In the genomic region with DNA sequence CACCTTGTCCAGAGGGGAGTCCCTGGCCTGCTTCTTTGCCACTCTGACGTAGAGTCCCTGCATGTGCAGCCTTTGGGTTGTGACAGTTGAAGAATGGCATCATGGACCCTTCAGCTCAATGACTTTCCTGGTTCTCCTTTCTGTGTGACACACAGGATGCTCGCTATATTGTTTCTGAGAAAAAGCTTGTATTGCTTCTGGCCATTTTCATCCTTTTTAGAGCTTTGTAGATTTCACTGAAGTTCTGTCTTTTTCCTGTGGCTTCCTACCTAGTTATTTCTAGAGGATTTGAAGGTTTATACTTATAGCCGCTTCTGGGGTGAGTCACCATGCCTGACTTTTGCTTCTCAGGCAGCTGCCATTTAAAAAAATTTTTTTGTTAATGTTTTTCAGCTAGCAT, we compare ENCODE assay signal across 10 cellular contexts. TPM values are rescaled to one million over a fixed set of nuclear protein-coding genes. Genes with fewer than 3 reads are reported as not detected.
DNase-seq lines count a peak whose midpoint lies in the region; ATAC-seq and TF ChIP-seq lines count a peak whose summit lies in the region.
"Had no signal": no experiment of that assay in that cellular context is flagged by ENCODE, and none has a peak within 500 bp of the region (broad histone marks: within the 10 kb centered on the region; RNA-seq: fewer than 3 reads in every experiment).

No MANE protein-coding gene starts in this region.

- no peak overlapping the region for H3K27ac ChIP-seq in upper lobe of right lung

- no peaks in the 10 kb centered on the region for H3K36me3 ChIP-seq in upper lobe of right lung

- TF ChIP-seq CTCF in upper lobe of right lung (IDR thresholded peaks at IDR 0.05), result no peak

- no peaks in the 10 kb centered on the region for H3K9me3 ChIP-seq in upper lobe of right lung

- H3K4me1 ChIP-seq in upper lobe of right lung, result peaks cover 6% of the 10 kb centered on the region

- intact Hi-C loops in upper lobe of right lung (cut with DNase I), result no loop called here

- DNase-seq in dermis blood vessel endothelial cell, result peak; percentile 33
- DNase-seq in activated CD8-positive, alpha-beta memory T cell treated with anti-CD3 and anti-CD28 coated beads, Interleukin-2, amount 50 U/mL, for 4 hours, result no peak
- no peak for DNase-seq in activated CD4-positive, CD25-positive, alpha-beta regulatory T cell (lab: John Stamatoyannopoulos, UW)
- no peak for DNase-seq in upper lobe of right lung
- DNase-seq in 8988T, result no peak
- DNase-seq: NCI-H146 had no signal

- H3K4me3 ChIP-seq in upper lobe of right lung, result no peak overlapping the region

- H3K27me3 ChIP-seq in upper lobe of right lung, result no peaks in the 10 kb centered on the region

- peak; percentile 87 for ATAC-seq in GM18499 (IDR thresholded peaks at IDR 0.05; ENCODE audit: insufficient read depth, unreplicated experiment)
- peak; percentile 87 for ATAC-seq in GM21390 (IDR thresholded peaks at IDR 0.05; ENCODE audit: unreplicated experiment)
- peak; percentile 87 for ATAC-seq in HG03342 (IDR thresholded peaks at IDR 0.05; ENCODE audit: unreplicated experiment)
- ATAC-seq in upper lobe of right lung, result no peak
- ATAC-seq: activated CD4-positive, CD25-positive, alpha-beta regulatory T cell treated with anti-CD3 and anti-CD28 coated beads, Interleukin-2, amount 50 U/mL, for 24 hours had no signal

RNA-seq across cellular contexts. Expression of a gene that starts 27.0 kb away (rescaled TPM):
- total RNA-seq in dermis blood vessel endothelial cell (179 and 239 TPM in 2 replicates), upper lobe of right lung (150 TPM)
